Comparison of ENCODE assay signal across 21 cellular contexts in genomic region chr18:13574761-13575160, GRCh38.
"Had no signal": no experiment of that assay in that cellular context is flagged by ENCODE, and none has a peak within 500 bp of the region (broad histone marks: within the 10 kb centered on the region; RNA-seq: fewer than 3 reads in every experiment).

No MANE protein-coding gene starts in this region.

- ATAC-seq: activated CD4-positive, alpha-beta T cell treated with anti-CD3 and anti-CD28 coated beads for 36 hours; HepG2 had no signal

- H3K9me3 Mint-ChIP-seq: activated naive CD4-positive, alpha-beta T cell treated with anti-CD3 and anti-CD28 coated beads, Interleukin-2, amount 50 U/mL, for 24 hours had no signal

- H3K27ac ChIP-seq: KMS-11, Peyer's patch, RWPE1, SJCRH30, VCaP had no signal

- DNase-seq: activated CD4-positive, alpha-beta T cell treated with anti-CD3 and anti-CD28 coated beads for 36 hours; activated T-cell treated with anti-CD3 and anti-CD28 coated beads, Interleukin-2, amount 50 U/mL, for 1 hour; amygdala; NCI-H1105; NCI-H1436 treated with DMSO at 0.1 percent for 48 hours; NCI-H187; NCI-H2081; NCI-H446; NCI-H524; Peyer's patch; Right ventricle myocardium superior; SJCRH30; SK-N-SH; T-helper 1 cell had no signal

- H3K4me3 Mint-ChIP-seq: activated CD4-positive, alpha-beta T cell treated with anti-CD3 and anti-CD28 coated beads for 36 hours; activated naive CD4-positive, alpha-beta T cell treated with anti-CD3 and anti-CD28 coated beads, Interleukin-2, amount 50 U/mL, for 24 hours; brain had no signal

- FAIRE-seq: astrocyte, HepG2 had no signal

- H3K27ac Mint-ChIP-seq: activated CD4-positive, alpha-beta T cell treated with anti-CD3 and anti-CD28 coated beads for 36 hours; activated naive CD4-positive, alpha-beta T cell treated with anti-CD3 and anti-CD28 coated beads, Interleukin-2, amount 50 U/mL, for 24 hours; brain had no signal

- H3K27me3 Mint-ChIP-seq: activated CD4-positive, alpha-beta T cell treated with anti-CD3 and anti-CD28 coated beads for 36 hours; activated naive CD4-positive, alpha-beta T cell treated with anti-CD3 and anti-CD28 coated beads, Interleukin-2, amount 50 U/mL, for 24 hours had no signal

- H3K4me3 ChIP-seq: Peyer's patch, SJCRH30 had no signal

- H3K36me3 Mint-ChIP-seq: activated naive CD4-positive, alpha-beta T cell treated with anti-CD3 and anti-CD28 coated beads, Interleukin-2, amount 50 U/mL, for 24 hours; brain had no signal
